ENCODE assay signal across 13 cellular contexts in the genomic region with DNA sequence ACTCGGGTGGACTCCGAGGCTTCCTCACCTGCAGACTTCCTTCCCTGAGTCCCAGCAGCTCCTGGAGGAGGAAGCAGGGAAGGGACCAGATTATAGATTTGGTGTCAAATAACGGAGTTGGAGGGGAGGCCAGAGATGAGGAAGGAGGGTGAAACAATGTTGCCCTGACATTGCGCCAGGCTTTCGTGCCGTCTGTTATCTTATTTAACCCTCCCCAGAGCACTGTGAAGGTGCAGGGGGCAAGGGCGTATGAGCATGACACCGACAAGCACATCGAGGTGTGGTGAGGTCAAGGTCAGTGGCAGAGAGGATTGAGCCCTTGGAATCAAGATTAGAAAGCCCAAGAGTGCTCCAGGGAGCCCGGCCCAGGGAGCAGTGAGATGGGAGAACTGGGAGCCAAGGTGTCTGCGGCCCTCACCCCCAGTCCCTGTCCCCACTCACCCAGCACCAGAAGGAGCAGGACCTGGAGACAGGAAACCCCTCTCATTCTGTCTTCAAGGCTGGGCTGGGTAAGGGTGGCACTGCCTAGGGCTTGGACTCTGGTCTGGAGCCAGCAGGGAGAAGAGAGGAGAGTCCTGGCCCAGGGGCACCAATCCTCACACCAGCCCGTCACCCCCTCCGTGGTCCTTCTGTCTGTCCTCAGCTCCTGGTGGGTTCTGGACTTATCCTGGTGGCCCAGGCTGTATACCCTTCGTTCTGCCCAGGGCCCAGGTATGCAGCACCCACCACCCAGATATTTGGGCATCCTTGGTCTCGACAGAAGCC. TPM values are rescaled to one million over a fixed set of nuclear protein-coding genes. Genes with fewer than 3 reads are reported as not detected.
DNase-seq lines count a peak whose midpoint lies in the region; ATAC-seq, FAIRE-seq and TF ChIP-seq lines count a peak whose summit lies in the region.
"Had no signal": no experiment of that assay in that cellular context is flagged by ENCODE, and none has a peak within 500 bp of the region (broad histone marks: within the 10 kb centered on the region; RNA-seq: fewer than 3 reads in every experiment).

No MANE protein-coding gene starts in this region.

- no peak for TF ChIP-seq RAD21 in K562 (CRISPR knock-in tag; conservative IDR thresholded peaks at IDR 0.05 in 1 of 2, IDR thresholded peaks at IDR 0.05 in 1 of 2)

- no peaks in the 10 kb centered on the region for H3K79me2 ChIP-seq in K562 (ENCODE audit: control insufficient read depth, insufficient read depth, low read length)

- 10% methylated on average over 15 of the region's 15 CpGs for WGBS in K562 (ENCODE audit: insufficient coverage, low coverage, missing lambda C conversion rate)

- no peaks in the 10 kb centered on the region for H3K9me3 ChIP-seq in HEK293 (ENCODE audit: control insufficient read depth, insufficient read depth, low read depth, low read length)
- H3K9me3 ChIP-seq in K562 (replicated peaks; ENCODE audit: control insufficient read depth, insufficient read depth, low read depth, low read length): no peaks in the 10 kb centered on the region

- H3K9me1 ChIP-seq in K562 (ENCODE audit: control insufficient read depth, insufficient read depth, low read length): no peaks in the 10 kb centered on the region

- H3K4me2 ChIP-seq in K562 (ENCODE audit: insufficient read depth, low read length): no peak overlapping the region

- no peaks in the 10 kb centered on the region for H3K36me3 ChIP-seq in HEK293 (ENCODE audit: control insufficient read depth in 2 of 2, insufficient read depth in 1 of 2, low read length in 2 of 2)
- no peaks in the 10 kb centered on the region for H3K36me3 ChIP-seq in K562 (ENCODE audit: control insufficient read depth, insufficient read depth, low read length)

- H3K4me3 ChIP-seq in HEK293 (ENCODE audit: low read depth, low read length) (no peak overlapping the region), K562 (no peak overlapping the region)

- peaks cover 10% of the 10 kb centered on the region; the same call in 1 of the 2 replicates for H4K20me1 ChIP-seq in K562 (replicated peaks; ENCODE audit: control insufficient read depth, insufficient read depth, low read length)

- no peak for FAIRE-seq in K562 (lab: Jason Lieb, UNC)

- H3K4me1 ChIP-seq in HEK293 (ENCODE audit: control insufficient read depth, insufficient read depth, low read length): no peaks in the 10 kb centered on the region
- peaks cover 4 to 31% of the 10 kb centered on the region in 2 experiments; a peak in 4 of 5 replicates for H3K4me1 ChIP-seq in K562 (replicated peaks in 1 of 2; ENCODE audit: control insufficient read depth in 2 of 2, insufficient read depth in 2 of 2, low read length in 2 of 2)

- no peak for TF ChIP-seq POLR2A in K562 (conservative IDR thresholded peaks at IDR 0.05)

- peaks cover 18 to 28% of the 10 kb centered on the region in 2 experiments; a peak in 4 of 5 replicates for H3K27me3 ChIP-seq in K562 (ENCODE audit: control insufficient read depth in 2 of 2, insufficient read depth in 2 of 2, low read length in 2 of 2)

- in situ Hi-C loops in K562 (cut with MboI): no loop called here

- ATAC-seq in K562: peak; percentile 27; the same call in 2 of the 3 replicates

- POLR2A ChIA-PET in HEK293 (lab: Yijun Ruan, JAX) (no interaction called here), K562 (lab: Yijun Ruan, JAX) (no interaction called here)

- intact Hi-C loops in K562 (cut with micrococcal nuclease) (no loop called here), posterior vena cava (cut with DNase I) (no loop called here)

- CTCF ChIA-PET in HEK293 (lab: Yijun Ruan, JAX) (no interaction called here), K562 (lab: Yijun Ruan, JAX; ENCODE audit: low intra/inter-chr PET ratio) (no interaction called here)

- peak overlapping the region; percentile 23; the same call in 1 of the 2 replicates for H2AFZ ChIP-seq in K562 (ENCODE audit: low read depth, low read length)

- H3K27ac ChIP-seq in HEK293 (ENCODE audit: extremely low read depth, low read depth, low read length): no peak overlapping the region
- no peak overlapping the region for H3K27ac ChIP-seq in K562 (ENCODE audit: extremely low read depth, low read depth, low read length)

- no peak for TF ChIP-seq EP300 in K562 (IDR thresholded peaks at IDR 0.05; ENCODE audit: low read length)

- no TSS peak for BruUV-seq in K562 (replicated peaks; lab: Mats Ljungman, UMichigan)

- peak overlapping the region in 1 of 2 experiments; percentile 36; a peak in 2 of 4 replicates for H3K9ac ChIP-seq in K562 (ENCODE audit: insufficient read depth in 1 of 2, low read depth in 2 of 2, low read length in 2 of 2)

- no peak for TF ChIP-seq CTCF in HEK293 (tag by site-specific recombination; IDR thresholded peaks at IDR 0.05)
- TF ChIP-seq CTCF in K562 (IDR thresholded peaks at IDR 0.05 in 2 of 3, conservative IDR thresholded peaks at IDR 0.05 in 1 of 3; ENCODE audit: insufficient read depth in 2 of 3, low read depth in 1 of 3, low read length in 3 of 3): 0 out of 6 replicates have a peak, but pooled peaks of 1 of the 3 experiments have one; percentile 1

- DNase-seq in activated CD8-positive, alpha-beta memory T cell treated with anti-CD3 and anti-CD28 coated beads, Interleukin-2, amount 50 U/mL, for 48 hours: peak; percentile 53
- no peak for DNase-seq in activated CD8-positive, alpha-beta memory T cell treated with anti-CD3 and anti-CD28 coated beads, Interleukin-2, amount 50 U/mL, for 4 hours
- DNase-seq in K562 (ENCODE audit: extremely low read depth in 1 of 4, low spot score in 3 of 4) (no peak), posterior vena cava (ENCODE audit: low spot score) (peak; percentile 46), NCI-H526 (lab: John Stamatoyannopoulos, UW) (no peak), HuH-7 (ENCODE audit: low spot score) (no peak)
- DNase-seq in stimulated activated CD4-positive, alpha-beta T cell treated with anti-CD3 and anti-CD28 coated beads, Interleukin-1b, Interleukin-23, amount 100 ng/mL, for 48 hours: no peak
- DNase-seq: mesendoderm, NCI-H446 treated with DMSO at 0.1 percent for 48 hours, T1000 had no signal

RNA-seq across cellular contexts. Expression of gene PRSS33, which starts 1.1 kb away (rescaled TPM):
- not detected in 2 replicates for total RNA-seq in K562 (2011; cell fraction: chromatin; rRNA removed; ENCODE audit: low replicate concordance)
- total RNA-seq in K562 (2011; cell fraction: nucleolus; rRNA removed): not detected in 2 replicates
- not detected in 2 replicates for total RNA-seq in K562 (2011; cell fraction: nucleoplasm; rRNA removed)
- total RNA-seq in K562 (2014; rRNA removed) (not detected in 2 replicates), K562 (2014; rRNA removed; fragmentation: Illumina TruSeq; extraction: Trizol) (not detected in 2 replicates), K562 (2015; rRNA removed; fragmentation: Illumina TruSeq; extraction: Trizol) (not detected in 2 replicates), K562 (2021) (not detected in 2 replicates), posterior vena cava (not detected)
- polyA plus RNA-seq in K562 (2011; rRNA removed) (not detected in 2 replicates), K562 (2014; fragmentation: Illumina TruSeq; extraction: Trizol) (not detected in 2 replicates), K562 (2014; fragmentation: Nextera tagmentation; extraction: Ambion mirVana) (not detected), K562 (2014; rRNA removed) (not detected in 2 replicates)
- polyA plus RNA-seq in K562 (2011; cell fraction: cytosol; rRNA removed): not detected in 2 replicates
- polyA plus RNA-seq in K562 (2011; cell fraction: nucleus; rRNA removed): not detected in 2 replicates
- polyA plus RNA-seq in K562 (2012): 0.06 TPM in 1 of 2 replicates, not detected in the other
- not detected in 2 replicates for polyA minus RNA-seq in K562 (2011; rRNA and poly(A)+ RNA removed)
- not detected in 2 replicates for polyA minus RNA-seq in K562 (2011; cell fraction: cytosol; rRNA and poly(A)+ RNA removed)
- polyA minus RNA-seq in K562 (2011; cell fraction: nucleus; rRNA and poly(A)+ RNA removed): not detected in 2 replicates
- total RNA-seq: dermis microvascular lymphatic vessel endothelial cell had no signal

RNA-seq across cellular contexts. Expression of gene ELOB, which starts 9.2 kb away (rescaled TPM):
- 7.2 and 24.7 TPM in 2 replicates for total RNA-seq in K562 (2011; cell fraction: chromatin; rRNA removed; ENCODE audit: low replicate concordance)
- total RNA-seq in K562 (2011; cell fraction: nucleolus; rRNA removed): 37.5 and 47.0 TPM in 2 replicates
- 31.9 and 34.9 TPM in 2 replicates for total RNA-seq in K562 (2011; cell fraction: nucleoplasm; rRNA removed)
- total RNA-seq in K562 (2014; rRNA removed) (285 and 395 TPM in 2 replicates), K562 (2014; rRNA removed; fragmentation: Illumina TruSeq; extraction: Trizol) (29.4 and 63.2 TPM in 2 replicates), K562 (2015; rRNA removed; fragmentation: Illumina TruSeq; extraction: Trizol) (219 and 223 TPM in 2 replicates), K562 (2021) (237 and 268 TPM in 2 replicates), posterior vena cava (100 to 1,000 TPM; 182 to 196 TPM)
- polyA plus RNA-seq in K562 (2011; rRNA removed) (206 and 220 TPM in 2 replicates), K562 (2014; fragmentation: Illumina TruSeq; extraction: Trizol) (180 and 344 TPM in 2 replicates), K562 (2014; fragmentation: Nextera tagmentation; extraction: Ambion mirVana) (100 to 1,000 TPM; 764 to 791 TPM), K562 (2014; rRNA removed) (298 and 313 TPM in 2 replicates)
- polyA plus RNA-seq in K562 (2011; cell fraction: cytosol; rRNA removed): 693 and 1,390 TPM in 2 replicates
- polyA plus RNA-seq in K562 (2011; cell fraction: nucleus; rRNA removed): 132 and 211 TPM in 2 replicates
- 297 and 487 TPM in 2 replicates for polyA plus RNA-seq in K562 (2012)
- 34.5 and 73.6 TPM in 2 replicates for polyA minus RNA-seq in K562 (2011; rRNA and poly(A)+ RNA removed)
- 64.8 and 95.8 TPM in 2 replicates for polyA minus RNA-seq in K562 (2011; cell fraction: cytosol; rRNA and poly(A)+ RNA removed)
- 15.5 and 22.3 TPM in 2 replicates for polyA minus RNA-seq in K562 (2011; cell fraction: nucleus; rRNA and poly(A)+ RNA removed)

RNA-seq across cellular contexts. Expression of gene PRSS41, which starts 12.0 kb away (rescaled TPM):
- total RNA-seq in K562 (2011; cell fraction: chromatin; rRNA removed; ENCODE audit: low replicate concordance): not detected in 2 replicates
- total RNA-seq in K562 (2011; cell fraction: nucleolus; rRNA removed): not detected in 2 replicates
- total RNA-seq in K562 (2011; cell fraction: nucleoplasm; rRNA removed): not detected in 2 replicates
- total RNA-seq in K562 (2014; rRNA removed): not detected in 2 replicates
- not detected in 2 replicates for total RNA-seq in K562 (2014; rRNA removed; fragmentation: Illumina TruSeq; extraction: Trizol)
- not detected in 2 replicates for total RNA-seq in K562 (2015; rRNA removed; fragmentation: Illumina TruSeq; extraction: Trizol)
- total RNA-seq in K562 (2021): not detected in 2 replicates
- not detected in 2 replicates for polyA plus RNA-seq in K562 (2011; rRNA removed)
- not detected in 2 replicates for polyA plus RNA-seq in K562 (2011; cell fraction: cytosol; rRNA removed)
- polyA plus RNA-seq in K562 (2011; cell fraction: nucleus; rRNA removed): not detected in 2 replicates
- not detected in 2 replicates for polyA plus RNA-seq in K562 (2012)
- not detected in 2 replicates for polyA plus RNA-seq in K562 (2014; fragmentation: Illumina TruSeq; extraction: Trizol)
- not detected for polyA plus RNA-seq in K562 (2014; fragmentation: Nextera tagmentation; extraction: Ambion mirVana)
- polyA plus RNA-seq in K562 (2014; rRNA removed): not detected in 2 replicates
- polyA minus RNA-seq in K562 (2011; rRNA and poly(A)+ RNA removed): 0.18 TPM in 1 of 2 replicates, not detected in the other
- polyA minus RNA-seq in K562 (2011; cell fraction: cytosol; rRNA and poly(A)+ RNA removed): not detected in 2 replicates
- not detected in 2 replicates for polyA minus RNA-seq in K562 (2011; cell fraction: nucleus; rRNA and poly(A)+ RNA removed)
- total RNA-seq in posterior vena cava: not detected
- total RNA-seq: dermis microvascular lymphatic vessel endothelial cell, progenitor cell of endocrine pancreas had no signal

RNA-seq across cellular contexts. Expression of gene PRSS21, which starts 30.8 kb away (rescaled TPM):
- 205 and 513 TPM in 2 replicates for total RNA-seq in K562 (2011; cell fraction: chromatin; rRNA removed; ENCODE audit: low replicate concordance)
- total RNA-seq in K562 (2011; cell fraction: nucleolus; rRNA removed): 438 and 448 TPM in 2 replicates
- total RNA-seq in K562 (2011; cell fraction: nucleoplasm; rRNA removed): 292 and 307 TPM in 2 replicates
- total RNA-seq in K562 (2014; rRNA removed) (61.3 and 77.8 TPM in 2 replicates), K562 (2014; rRNA removed; fragmentation: Illumina TruSeq; extraction: Trizol) (41.5 and 43.6 TPM in 2 replicates), K562 (2015; rRNA removed; fragmentation: Illumina TruSeq; extraction: Trizol) (41.7 and 43.7 TPM in 2 replicates), K562 (2021) (113 and 121 TPM in 2 replicates), posterior vena cava (not detected)
- polyA plus RNA-seq in K562 (2011; rRNA removed) (112 and 157 TPM in 2 replicates), K562 (2014; fragmentation: Illumina TruSeq; extraction: Trizol) (76.1 and 104 TPM in 2 replicates), K562 (2014; fragmentation: Nextera tagmentation; extraction: Ambion mirVana) (10 to 100 TPM; 12.1 to 21.0 TPM), K562 (2014; rRNA removed) (106 and 107 TPM in 2 replicates)
- 149 and 221 TPM in 2 replicates for polyA plus RNA-seq in K562 (2011; cell fraction: cytosol; rRNA removed)
- polyA plus RNA-seq in K562 (2011; cell fraction: nucleus; rRNA removed): 780 and 951 TPM in 2 replicates
- polyA plus RNA-seq in K562 (2012): 109 and 148 TPM in 2 replicates
- polyA minus RNA-seq in K562 (2011; rRNA and poly(A)+ RNA removed): 23.0 and 37.7 TPM in 2 replicates
- 26.8 and 31.8 TPM in 2 replicates for polyA minus RNA-seq in K562 (2011; cell fraction: cytosol; rRNA and poly(A)+ RNA removed)
- polyA minus RNA-seq in K562 (2011; cell fraction: nucleus; rRNA and poly(A)+ RNA removed): 53.4 and 78.8 TPM in 2 replicates
- total RNA-seq: progenitor cell of endocrine pancreas had no signal

RNA-seq across cellular contexts. Expression of gene SRRM2, which starts 33.8 kb away (rescaled TPM):
- total RNA-seq in K562 (2011; cell fraction: chromatin; rRNA removed; ENCODE audit: low replicate concordance): 1,596 and 1,670 TPM in 2 replicates
- 1,139 and 1,167 TPM in 2 replicates for total RNA-seq in K562 (2011; cell fraction: nucleolus; rRNA removed)
- 1,487 and 2,488 TPM in 2 replicates for total RNA-seq in K562 (2011; cell fraction: nucleoplasm; rRNA removed)
- total RNA-seq in K562 (2014; rRNA removed) (81.1 and 85.3 TPM in 2 replicates), K562 (2014; rRNA removed; fragmentation: Illumina TruSeq; extraction: Trizol) (79.2 and 79.9 TPM in 2 replicates), K562 (2015; rRNA removed; fragmentation: Illumina TruSeq; extraction: Trizol) (70.6 and 91.2 TPM in 2 replicates), K562 (2021) (413 and 466 TPM in 2 replicates), posterior vena cava (100 to 1,000 TPM; 320 to 360 TPM)
- polyA plus RNA-seq in K562 (2011; rRNA removed) (82.5 and 179 TPM in 2 replicates), K562 (2014; fragmentation: Illumina TruSeq; extraction: Trizol) (517 and 558 TPM in 2 replicates), K562 (2014; fragmentation: Nextera tagmentation; extraction: Ambion mirVana) (10 to 100 TPM; 26.7 to 27.6 TPM), K562 (2014; rRNA removed) (463 and 563 TPM in 2 replicates)
- 102 and 119 TPM in 2 replicates for polyA plus RNA-seq in K562 (2011; cell fraction: cytosol; rRNA removed)
- 1,748 and 2,419 TPM in 2 replicates for polyA plus RNA-seq in K562 (2011; cell fraction: nucleus; rRNA removed)
- 391 and 584 TPM in 2 replicates for polyA plus RNA-seq in K562 (2012)
- 72.4 and 72.8 TPM in 2 replicates for polyA minus RNA-seq in K562 (2011; rRNA and poly(A)+ RNA removed)
- polyA minus RNA-seq in K562 (2011; cell fraction: cytosol; rRNA and poly(A)+ RNA removed): 155 and 244 TPM in 2 replicates
- polyA minus RNA-seq in K562 (2011; cell fraction: nucleus; rRNA and poly(A)+ RNA removed): 233 and 249 TPM in 2 replicates

Comparison
In these comparisons a context has a peak if more than half of its experiments do, and no peak if none do; other contexts are left out.
1. DNase-seq: peak in activated CD8-positive, alpha-beta memory T cell treated with anti-CD3 and anti-CD28 coated beads, Interleukin-2, amount 50 U/mL, for 48 hours (single experiment) and posterior vena cava (single experiment); none in activated CD8-positive, alpha-beta memory T cell treated with anti-CD3 and anti-CD28 coated beads, Interleukin-2, amount 50 U/mL, for 4 hours (single experiment), K562 (0 of 4), stimulated activated CD4-positive, alpha-beta T cell treated with anti-CD3 and anti-CD28 coated beads, Interleukin-1b, Interleukin-23, amount 100 ng/mL, for 48 hours (single experiment), NCI-H526 (0 of 2) and HuH-7 (single experiment).